22 cellular contexts compared by ENCODE assay signal in the genomic region with DNA sequence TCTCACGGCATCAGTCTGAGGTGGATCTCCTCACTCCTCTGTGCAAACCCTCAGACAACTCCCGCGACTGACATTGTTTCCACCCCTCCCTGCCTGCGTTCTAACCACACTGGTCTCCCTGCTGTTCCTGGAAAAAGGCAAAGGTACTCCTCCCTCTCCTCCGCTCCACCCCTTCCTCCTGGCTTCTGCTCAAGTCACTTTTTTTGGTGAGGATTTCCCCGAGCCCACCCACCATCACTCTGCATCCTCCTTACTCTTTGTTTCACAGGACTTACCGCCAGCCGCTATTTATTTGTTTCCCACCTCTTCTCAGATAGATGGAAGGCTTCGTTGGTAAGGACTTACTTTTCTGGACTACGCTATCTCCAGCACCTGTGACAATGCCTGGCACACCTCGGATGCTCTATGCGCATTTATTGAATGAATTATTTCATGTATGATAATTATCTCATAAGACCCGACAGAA. TPM values are rescaled to one million over a fixed set of nuclear protein-coding genes. Genes with fewer than 3 reads are reported as not detected.
DNase-seq lines count a peak whose midpoint lies in the region; ATAC-seq and TF ChIP-seq lines count a peak whose summit lies in the region.
"Had no signal": no experiment of that assay in that cellular context is flagged by ENCODE, and none has a peak within 500 bp of the region (broad histone marks: within the 10 kb centered on the region; RNA-seq: fewer than 3 reads in every experiment).

No MANE protein-coding gene starts in this region.

- H3F3A ChIP-seq in Loucy (ENCODE audit: low read depth) = peaks cover 15% of the 10 kb centered on the region

- no peak overlapping the region for H3K27ac ChIP-seq in mammary epithelial cell (ENCODE audit: insufficient read depth, low read depth, low read length)
- H3K27ac ChIP-seq in breast epithelium = no peak overlapping the region
- no peak overlapping the region for H3K27ac ChIP-seq in lower lobe of right lung
- H3K27ac ChIP-seq: HL-60, SK-N-MC had no signal

- H3K4me3 ChIP-seq in mammary epithelial cell (replicated peaks in 1 of 3; ENCODE audit: insufficient read depth in 1 of 3, low read depth in 2 of 3, low read length in 3 of 3) (no peak overlapping the region), breast epithelium (no peak overlapping the region), Loucy (ENCODE audit: low read length, poor library complexity, severe bottlenecking) (peak overlapping the region; percentile 71), lower lobe of right lung (no peak overlapping the region)
- H3K4me3 ChIP-seq: SK-N-MC had no signal

- H2AFZ ChIP-seq in mammary epithelial cell (ENCODE audit: low read depth, low read length) (peak overlapping the region; percentile 1), Loucy (ENCODE audit: low read length) (no peak overlapping the region)

- TF ChIP-seq CTCF in mammary epithelial cell (conservative IDR thresholded peaks at IDR 0.05 in 1 of 2, IDR thresholded peaks at IDR 0.05 in 1 of 2; ENCODE audit: extremely low read depth in 1 of 2, insufficient read depth in 1 of 2, low read depth in 1 of 2, low read length in 2 of 2) = no peak
- no peak for TF ChIP-seq CTCF in breast epithelium (IDR thresholded peaks at IDR 0.05)
- no peak for TF ChIP-seq CTCF in Loucy (conservative IDR thresholded peaks at IDR 0.05; ENCODE audit: low read length)
- TF ChIP-seq CTCF in lower lobe of right lung (IDR thresholded peaks at IDR 0.05) = no peak

- TF ChIP-seq POLR2A in breast epithelium (IDR thresholded peaks at IDR 0.05) = no peak

- H3K4me1 ChIP-seq in mammary epithelial cell (ENCODE audit: insufficient read depth, low read length) (peaks cover 11% of the 10 kb centered on the region), breast epithelium (no peaks in the 10 kb centered on the region), Loucy (ENCODE audit: insufficient read depth, low read length, poor library complexity, severe bottlenecking) (peaks cover 91% of the 10 kb centered on the region), lower lobe of right lung (no peaks in the 10 kb centered on the region)

- ATAC-seq in left lobe of liver (no peak), lower lobe of right lung (no peak)
- ATAC-seq: HCT116 had no signal

- H3K4me2 ChIP-seq in mammary epithelial cell (ENCODE audit: insufficient read depth, low read depth, low read length) (no peak overlapping the region), Loucy (ENCODE audit: low read depth, low read length, poor library complexity, severe bottlenecking) (peak overlapping the region; percentile 83)

- no peak for DNase-seq in mammary epithelial cell
- no peak for DNase-seq in breast epithelium (ENCODE audit: low spot score in 2 of 2)
- peak; percentile 41 for DNase-seq in UCSD-AML1 (lab: John Stamatoyannopoulos, UW; ENCODE audit: unreplicated experiment)
- DNase-seq in 8988T = no peak
- no peak for DNase-seq in NCI-H82 (lab: John Stamatoyannopoulos, UW)
- DNase-seq in left lobe of liver (ENCODE audit: low spot score) = no peak
- DNase-seq in lower lobe of right lung = no peak
- DNase-seq: DMS 273 treated with DMSO at 0.1 percent for 48 hours; GF-D8; NCI-H1417 treated with DMSO at 0.1 percent for 48 hours; NCI-H2029 treated with DMSO at 0.1 percent for 48 hours; NCI-H226; NCI-H526; NK-92 treated with Interleukin-12 subunit alpha and Interleukin-12 subunit beta, amount 100 ng/mL, for 24 hours; Right ventricle myocardium superior had no signal

- H3K79me2 ChIP-seq in mammary epithelial cell (ENCODE audit: insufficient read depth, low read length) (no peaks in the 10 kb centered on the region), Loucy (ENCODE audit: insufficient read depth, low read length) (peaks cover 73% of the 10 kb centered on the region)

- dilution Hi-C loops in mammary epithelial cell (cut with HindIII; ENCODE audit: low sequenced_read_pairs) = no loop called here

- no peaks in the 10 kb centered on the region for H3K27me3 ChIP-seq in mammary epithelial cell (ENCODE audit: insufficient read depth, low read length)
- H3K27me3 ChIP-seq in breast epithelium = peaks cover 0 to 4% of the 10 kb centered on the region in 2 donors
- H3K27me3 ChIP-seq in Loucy (ENCODE audit: insufficient read depth, low read length, poor library complexity, severe bottlenecking) = no peaks in the 10 kb centered on the region
- peaks cover 3% of the 10 kb centered on the region for H3K27me3 ChIP-seq in lower lobe of right lung (ENCODE audit: low read depth)

- WGBS in mammary epithelial cell (ENCODE audit: low coverage, missing lambda C conversion rate) = 85% methylated on average over 13 of the region's 13 CpGs

- intact Hi-C loops in mammary epithelial cell (cut with micrococcal nuclease) (no loop called here), breast epithelium (cut with DNase I; ENCODE audit: low total_unique reads) (loop anchor here (10.0 kb wide), 1 partner anchor 226 kb away; no protein-coding TSS in a partner anchor), lower lobe of right lung (cut with DNase I) (no loop called here)

- in situ Hi-C loops in mammary epithelial cell (cut with MboI; ENCODE audit: low sequenced_read_pairs in 2 of 2) = no loop called here

- H3K9ac ChIP-seq in mammary epithelial cell (ENCODE audit: insufficient read depth, low read length) (no peak overlapping the region), Loucy (ENCODE audit: low read depth, low read length, poor library complexity, severe bottlenecking) (peak overlapping the region; percentile 93)

- H3K9me2 ChIP-seq in Loucy (replicated peaks; ENCODE audit: low read depth, low read length) = no peaks in the 10 kb centered on the region

- CTCF ChIA-PET in mammary epithelial cell (lab: Charles Lee; ENCODE audit: low non-redundant PET) = no interaction called here

- no TSS peak for BruUV-seq in mammary epithelial cell (replicated peaks; lab: Mats Ljungman, UMichigan)

- no peaks in the 10 kb centered on the region for H4K20me1 ChIP-seq in mammary epithelial cell (ENCODE audit: insufficient read depth, low read length)
- no peaks in the 10 kb centered on the region for H4K20me1 ChIP-seq in Loucy (ENCODE audit: insufficient read depth, low read length, poor library complexity, severe bottlenecking)

- H3K9me3 ChIP-seq in mammary epithelial cell (replicated peaks; ENCODE audit: insufficient read depth, low read length) = no peaks in the 10 kb centered on the region
- H3K9me3 ChIP-seq in breast epithelium = no peaks in the 10 kb centered on the region
- no peaks in the 10 kb centered on the region for H3K9me3 ChIP-seq in Loucy (ENCODE audit: insufficient read depth, low read depth, low read length)
- H3K9me3 ChIP-seq in lower lobe of right lung = no peaks in the 10 kb centered on the region

- H3K36me3 ChIP-seq in mammary epithelial cell (ENCODE audit: insufficient read depth, low read length) = no peaks in the 10 kb centered on the region
- no peaks in the 10 kb centered on the region for H3K36me3 ChIP-seq in breast epithelium
- no peaks in the 10 kb centered on the region for H3K36me3 ChIP-seq in Loucy (ENCODE audit: insufficient read depth, low read length)
- H3K36me3 ChIP-seq in lower lobe of right lung = no peaks in the 10 kb centered on the region

RNA-seq across cellular contexts. Expression of gene PRR23E, which starts 25.6 kb away (rescaled TPM):
- total RNA-seq in mammary epithelial cell = not detected
- not detected for polyA plus RNA-seq in mammary epithelial cell
- polyA minus RNA-seq in mammary epithelial cell = not detected
- total RNA-seq in breast epithelium = not detected
- not detected for total RNA-seq in left lobe of liver
- not detected for total RNA-seq in lower lobe of right lung
- total RNA-seq: Daoy, Right ventricle myocardium superior had no signal
- polyA plus RNA-seq: CD14-positive monocyte, IgD-negative memory B cell had no signal
